1 cellular context compared by ENCODE assay signal in the genomic region with DNA sequence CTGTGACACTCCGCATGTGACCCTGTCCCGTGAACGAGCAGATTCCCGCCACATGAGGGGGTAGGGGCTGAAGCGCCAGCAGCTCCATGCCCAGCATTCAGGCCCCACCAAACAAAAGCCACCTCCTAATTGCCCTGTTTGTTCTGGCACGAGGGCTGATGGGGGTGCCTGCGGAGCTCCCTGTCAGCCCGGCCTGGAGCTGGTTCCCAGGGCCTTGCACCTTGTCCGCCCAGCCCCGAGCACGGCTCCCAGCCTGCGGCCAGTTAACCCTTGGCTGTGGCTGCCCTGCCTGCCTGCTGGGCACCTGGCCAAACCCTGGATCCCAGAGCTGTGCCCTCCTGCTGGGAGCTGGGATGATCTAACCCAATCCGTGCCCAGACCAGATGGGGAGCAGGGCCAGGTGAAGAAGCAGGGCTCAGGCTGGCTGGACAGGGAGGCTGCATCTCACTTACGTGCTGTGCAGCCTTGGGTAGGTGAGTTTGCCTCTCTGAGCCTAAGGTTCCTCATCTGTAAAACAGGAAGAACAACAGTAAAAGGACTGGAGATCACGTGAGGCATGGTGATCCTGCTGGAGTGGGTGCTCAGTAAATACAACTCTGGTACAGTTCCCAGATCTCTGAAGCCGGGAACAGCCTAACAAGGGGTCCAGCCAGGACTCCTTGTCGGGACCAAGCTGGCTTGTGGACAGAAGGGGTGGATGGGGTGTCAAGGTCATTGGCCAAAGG.
TF ChIP-seq lines count a peak whose summit lies in the region.

No MANE protein-coding gene starts in this region.

TF ChIP-seq in HepG2, 621 proteins besides CTCF, POLR2A, EP300 and RAD21 (continued from another document):
- TF ChIP-seq, protein P1, sequence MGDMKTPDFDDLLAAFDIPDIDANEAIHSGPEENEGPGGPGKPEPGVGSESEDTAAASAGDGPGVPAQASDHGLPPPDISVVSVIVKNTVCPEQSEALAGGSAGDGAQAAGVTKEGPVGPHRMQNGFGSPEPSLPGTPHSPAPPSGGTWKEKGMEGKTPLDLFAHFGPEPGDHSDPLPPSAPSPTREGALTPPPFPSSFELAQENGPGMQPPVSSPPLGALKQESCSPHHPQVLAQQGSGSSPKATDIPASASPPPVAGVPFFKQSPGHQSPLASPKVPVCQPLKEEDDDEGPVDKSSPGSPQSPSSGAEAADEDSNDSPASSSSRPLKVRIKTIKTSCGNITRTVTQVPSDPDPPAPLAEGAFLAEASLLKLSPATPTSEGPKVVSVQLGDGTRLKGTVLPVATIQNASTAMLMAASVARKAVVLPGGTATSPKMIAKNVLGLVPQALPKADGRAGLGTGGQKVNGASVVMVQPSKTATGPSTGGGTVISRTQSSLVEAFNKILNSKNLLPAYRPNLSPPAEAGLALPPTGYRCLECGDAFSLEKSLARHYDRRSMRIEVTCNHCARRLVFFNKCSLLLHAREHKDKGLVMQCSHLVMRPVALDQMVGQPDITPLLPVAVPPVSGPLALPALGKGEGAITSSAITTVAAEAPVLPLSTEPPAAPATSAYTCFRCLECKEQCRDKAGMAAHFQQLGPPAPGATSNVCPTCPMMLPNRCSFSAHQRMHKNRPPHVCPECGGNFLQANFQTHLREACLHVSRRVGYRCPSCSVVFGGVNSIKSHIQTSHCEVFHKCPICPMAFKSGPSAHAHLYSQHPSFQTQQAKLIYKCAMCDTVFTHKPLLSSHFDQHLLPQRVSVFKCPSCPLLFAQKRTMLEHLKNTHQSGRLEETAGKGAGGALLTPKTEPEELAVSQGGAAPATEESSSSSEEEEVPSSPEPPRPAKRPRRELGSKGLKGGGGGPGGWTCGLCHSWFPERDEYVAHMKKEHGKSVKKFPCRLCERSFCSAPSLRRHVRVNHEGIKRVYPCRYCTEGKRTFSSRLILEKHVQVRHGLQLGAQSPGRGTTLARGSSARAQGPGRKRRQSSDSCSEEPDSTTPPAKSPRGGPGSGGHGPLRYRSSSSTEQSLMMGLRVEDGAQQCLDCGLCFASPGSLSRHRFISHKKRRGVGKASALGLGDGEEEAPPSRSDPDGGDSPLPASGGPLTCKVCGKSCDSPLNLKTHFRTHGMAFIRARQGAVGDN (CRISPR knock-in tag; IDR thresholded peaks at IDR 0.05), result peak; percentile 66; the same call in 1 of the 2 replicates
- TF ChIP-seq ELF4 (CRISPR knock-in tag; IDR thresholded peaks at IDR 0.05; ENCODE audit: borderline replicate concordance) (no peak), SMAD1 (CRISPR knock-in tag; IDR thresholded peaks at IDR 0.05; ENCODE audit: borderline replicate concordance, low read depth) (no peak), ZKSCAN8 (CRISPR knock-in tag; IDR thresholded peaks at IDR 0.05; ENCODE audit: borderline replicate concordance) (no peak), SNAI1 (CRISPR knock-in tag; IDR thresholded peaks at IDR 0.05; ENCODE audit: borderline replicate concordance) (no peak), ETV6 (CRISPR knock-in tag; conservative IDR thresholded peaks at IDR 0.05) (no peak), ATF7 (IDR thresholded peaks at IDR 0.05) (no peak), ATF7 (CRISPR knock-in tag; IDR thresholded peaks at IDR 0.05) (no peak), JARID2 (CRISPR knock-in tag; IDR thresholded peaks at IDR 0.05; ENCODE audit: insufficient replicate concordance) (no peak), ESRRA (CRISPR knock-in tag; IDR thresholded peaks at IDR 0.05; ENCODE audit: low read depth) (peak; percentile 52; the same call in 1 of the 2 replicates), RARA (CRISPR knock-in tag; IDR thresholded peaks at IDR 0.05) (peak; percentile 77), TARDBP (CRISPR knock-in tag; IDR thresholded peaks at IDR 0.05) (no peak)
- TF ChIP-seq, protein P2, sequence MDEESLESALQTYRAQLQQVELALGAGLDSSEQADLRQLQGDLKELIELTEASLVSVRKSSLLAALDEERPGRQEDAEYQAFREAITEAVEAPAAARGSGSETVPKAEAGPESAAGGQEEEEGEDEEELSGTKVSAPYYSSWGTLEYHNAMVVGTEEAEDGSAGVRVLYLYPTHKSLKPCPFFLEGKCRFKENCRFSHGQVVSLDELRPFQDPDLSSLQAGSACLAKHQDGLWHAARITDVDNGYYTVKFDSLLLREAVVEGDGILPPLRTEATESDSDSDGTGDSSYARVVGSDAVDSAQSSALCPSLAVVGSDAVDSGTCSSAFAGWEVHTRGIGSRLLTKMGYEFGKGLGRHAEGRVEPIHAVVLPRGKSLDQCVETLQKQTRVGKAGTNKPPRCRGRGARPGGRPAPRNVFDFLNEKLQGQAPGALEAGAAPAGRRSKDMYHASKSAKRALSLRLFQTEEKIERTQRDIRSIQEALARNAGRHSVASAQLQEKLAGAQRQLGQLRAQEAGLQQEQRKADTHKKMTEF (CRISPR knock-in tag; IDR thresholded peaks at IDR 0.05), result peak; percentile 18; the same call in 1 of the 2 replicates
- TF ChIP-seq, protein P3, sequence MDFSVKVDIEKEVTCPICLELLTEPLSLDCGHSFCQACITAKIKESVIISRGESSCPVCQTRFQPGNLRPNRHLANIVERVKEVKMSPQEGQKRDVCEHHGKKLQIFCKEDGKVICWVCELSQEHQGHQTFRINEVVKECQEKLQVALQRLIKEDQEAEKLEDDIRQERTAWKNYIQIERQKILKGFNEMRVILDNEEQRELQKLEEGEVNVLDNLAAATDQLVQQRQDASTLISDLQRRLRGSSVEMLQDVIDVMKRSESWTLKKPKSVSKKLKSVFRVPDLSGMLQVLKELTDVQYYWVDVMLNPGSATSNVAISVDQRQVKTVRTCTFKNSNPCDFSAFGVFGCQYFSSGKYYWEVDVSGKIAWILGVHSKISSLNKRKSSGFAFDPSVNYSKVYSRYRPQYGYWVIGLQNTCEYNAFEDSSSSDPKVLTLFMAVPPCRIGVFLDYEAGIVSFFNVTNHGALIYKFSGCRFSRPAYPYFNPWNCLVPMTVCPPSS (IDR thresholded peaks at IDR 0.05), result no peak
- TF ChIP-seq, protein P4, sequence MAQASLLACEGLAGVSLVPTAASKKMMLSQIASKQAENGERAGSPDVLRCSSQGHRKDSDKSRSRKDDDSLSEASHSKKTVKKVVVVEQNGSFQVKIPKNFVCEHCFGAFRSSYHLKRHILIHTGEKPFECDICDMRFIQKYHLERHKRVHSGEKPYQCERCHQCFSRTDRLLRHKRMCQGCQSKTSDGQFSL (CRISPR knock-in tag; IDR thresholded peaks at IDR 0.05), result no peak
- TF ChIP-seq, protein P5, sequence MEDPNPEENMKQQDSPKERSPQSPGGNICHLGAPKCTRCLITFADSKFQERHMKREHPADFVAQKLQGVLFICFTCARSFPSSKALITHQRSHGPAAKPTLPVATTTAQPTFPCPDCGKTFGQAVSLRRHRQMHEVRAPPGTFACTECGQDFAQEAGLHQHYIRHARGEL (CRISPR knock-in tag; IDR thresholded peaks at IDR 0.05), result no peak
